10 cellular contexts compared by ENCODE assay signal in the genomic region with DNA sequence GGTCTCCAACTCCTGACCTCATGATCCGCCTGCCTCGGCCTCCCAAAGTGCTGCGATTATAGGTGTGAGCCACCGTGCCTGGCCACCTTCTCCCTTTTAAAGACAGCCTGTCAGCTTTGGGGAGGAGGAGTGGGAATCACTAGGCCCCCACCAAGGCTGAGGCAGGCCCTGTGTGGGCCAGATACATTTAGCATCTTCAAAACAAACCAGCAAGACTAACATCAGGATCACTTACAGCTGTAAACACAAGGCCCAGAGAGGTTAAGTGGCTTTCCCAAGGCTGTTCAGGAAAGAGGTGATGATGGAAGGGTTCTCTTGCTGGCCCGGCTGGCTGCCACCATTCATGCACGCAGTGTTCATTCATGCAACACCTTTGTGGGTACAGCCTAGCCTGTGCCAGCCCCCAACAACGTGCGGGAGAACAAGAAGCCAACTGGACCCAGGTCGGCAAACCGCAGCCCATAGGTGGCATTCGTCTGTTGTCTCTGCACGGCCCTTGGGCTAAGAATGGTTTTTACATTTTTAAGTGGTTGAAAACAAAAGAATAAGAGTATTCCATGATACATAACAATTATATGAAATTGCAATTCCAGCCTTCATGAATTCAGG. TPM values are rescaled to one million over a fixed set of nuclear protein-coding genes. Genes with fewer than 3 reads are reported as not detected.
DNase-seq lines count a peak whose midpoint lies in the region; ATAC-seq and TF ChIP-seq lines count a peak whose summit lies in the region.
"Had no signal": no experiment of that assay in that cellular context is flagged by ENCODE, and none has a peak within 500 bp of the region (broad histone marks: within the 10 kb centered on the region; RNA-seq: fewer than 3 reads in every experiment).

No MANE protein-coding gene starts in this region.

- no TSS peak for BruUV-seq in PC-9 (replicated peaks; lab: Mats Ljungman, UMichigan)

- intact Hi-C loops in activated CD4-positive, alpha-beta T cell treated with anti-CD3 and anti-CD28 coated beads for 36 hours (cut with DNase I, micrococcal nuclease), result no loop called here
- intact Hi-C loops in PC-9 (cut with micrococcal nuclease; ENCODE audit: unreplicated experiment), result loop anchor here (5.0 kb wide), 1 partner anchor 679 kb away; no protein-coding TSS in a partner anchor
- intact Hi-C loops in ovary (cut with DNase I), result no loop called here

- H3K4me1 ChIP-seq in PC-9 (replicated peaks; ENCODE audit: insufficient read depth), result peaks cover 58% of the 10 kb centered on the region
- no peaks in the 10 kb centered on the region for H3K4me1 ChIP-seq in ovary (ENCODE audit: insufficient read depth)

- H3K4me3 Mint-ChIP-seq in activated CD4-positive, alpha-beta T cell treated with anti-CD3 and anti-CD28 coated beads for 36 hours, result peak overlapping the region; percentile 80
- H3K4me3 Mint-ChIP-seq in effector memory CD8-positive, alpha-beta T cell, result peak overlapping the region; percentile 71 to 82
- peak overlapping the region; percentile 21 for H3K4me3 Mint-ChIP-seq in stimulated activated memory B cell treated with anti-CD40 and anti-IgM and Interleukin-4, amounts not matched to agents 10 μg/mL and 1 μg/mL and 100 μg/mL, for 72 hours

- DNase-seq in activated CD4-positive, alpha-beta T cell treated with anti-CD3 and anti-CD28 coated beads for 36 hours, result no peak
- no peak for DNase-seq in activated CD4-positive, alpha-beta T cell treated with anti-CD3 and anti-CD28 coated beads for 1 hour
- DNase-seq in PC-9 (no peak), SHP77 (lab: John Stamatoyannopoulos, UW) (no peak), ovary (no peak), NCI-H128 (lab: John Stamatoyannopoulos, UW; ENCODE audit: unreplicated experiment) (no peak)
- DNase-seq in effector memory CD8-positive, alpha-beta T cell, result no peak
- DNase-seq: NCI-H187 treated with DMSO at 0.1 percent for 48 hours; stimulated activated CD4-positive, alpha-beta T cell treated with anti-CD3 and anti-CD28 coated beads, Interleukin-4, amount 100 ng/mL, for 4 hours had no signal

- peaks cover 29% of the 10 kb centered on the region for H3K79me2 ChIP-seq in PC-9 (ENCODE audit: low read depth)

- 83 to 91% (median 91%) methylated on average over 12 of the region's 12 CpGs for WGBS in ovary, 3 donors

- peak overlapping the region; percentile 99 for H3K27ac ChIP-seq in PC-9
- H3K27ac ChIP-seq in ovary, result no peak overlapping the region

- no peak for TF ChIP-seq POLR2A in ovary (IDR thresholded peaks at IDR 0.05)

- peak overlapping the region; percentile 69; the same call in 1 of the 2 replicates for H3K4me2 ChIP-seq in PC-9

- H3K27me3 ChIP-seq in PC-9 (ENCODE audit: insufficient read depth, low read depth), result no peaks in the 10 kb centered on the region
- no peaks in the 10 kb centered on the region for H3K27me3 ChIP-seq in ovary

- peaks cover 2% of the 10 kb centered on the region for H3K36me3 Mint-ChIP-seq in activated CD4-positive, alpha-beta T cell treated with anti-CD3 and anti-CD28 coated beads for 36 hours (ENCODE audit: low read depth)
- no peaks in the 10 kb centered on the region for H3K36me3 Mint-ChIP-seq in effector memory CD8-positive, alpha-beta T cell (ENCODE audit: insufficient read depth)
- no peaks in the 10 kb centered on the region for H3K36me3 Mint-ChIP-seq in stimulated activated memory B cell treated with anti-CD40 and anti-IgM and Interleukin-4, amounts not matched to agents 10 μg/mL and 1 μg/mL and 100 μg/mL, for 72 hours

- peaks cover 51% of the 10 kb centered on the region for H3F3A ChIP-seq in PC-9 (ENCODE audit: insufficient read depth, low read depth)

- POLR2A ChIA-PET in activated CD4-positive, alpha-beta T cell treated with anti-CD3 and anti-CD28 coated beads for 36 hours (lab: Charles Lee), result no interaction called here
- POLR2A ChIA-PET in PC-9 (lab: Charles Lee; ENCODE audit: unreplicated experiment), result interaction anchor here (0.7 kb wide), 1 partner anchor 16 kb away, joined by 7 read pairs; no protein-coding TSS in a partner anchor

- no peak for TF ChIP-seq EP300 in ovary (IDR thresholded peaks at IDR 0.05)

- H3K4me1 Mint-ChIP-seq in activated CD4-positive, alpha-beta T cell treated with anti-CD3 and anti-CD28 coated beads for 36 hours, result peaks cover 50% of the 10 kb centered on the region
- peaks cover 41% of the 10 kb centered on the region in 2 donors for H3K4me1 Mint-ChIP-seq in effector memory CD8-positive, alpha-beta T cell (ENCODE audit: low read depth in 2 of 2)
- H3K4me1 Mint-ChIP-seq in stimulated activated memory B cell treated with anti-CD40 and anti-IgM and Interleukin-4, amounts not matched to agents 10 μg/mL and 1 μg/mL and 100 μg/mL, for 72 hours, result peaks cover 51% of the 10 kb centered on the region

- H4K20me1 ChIP-seq in PC-9 (ENCODE audit: insufficient read depth), result no peaks in the 10 kb centered on the region

- no peaks in the 10 kb centered on the region for H3K9me2 ChIP-seq in PC-9 (ENCODE audit: insufficient read depth)

- no peak overlapping the region for H2AFZ ChIP-seq in PC-9

- H3K36me3 ChIP-seq in PC-9 (ENCODE audit: low read depth), result no peaks in the 10 kb centered on the region
- H3K36me3 ChIP-seq in ovary, result no peaks in the 10 kb centered on the region

- peak overlapping the region; percentile 97 for H3K27ac Mint-ChIP-seq in activated CD4-positive, alpha-beta T cell treated with anti-CD3 and anti-CD28 coated beads for 36 hours
- H3K27ac Mint-ChIP-seq in effector memory CD8-positive, alpha-beta T cell, result peak overlapping the region; percentile 90 to 94
- peak overlapping the region; percentile 96 for H3K27ac Mint-ChIP-seq in stimulated activated memory B cell treated with anti-CD40 and anti-IgM and Interleukin-4, amounts not matched to agents 10 μg/mL and 1 μg/mL and 100 μg/mL, for 72 hours

- ATAC-seq in activated CD4-positive, alpha-beta T cell treated with anti-CD3 and anti-CD28 coated beads for 36 hours, result no peak
- ATAC-seq in effector memory CD8-positive, alpha-beta T cell (replicated peaks), result no peak
- no peak for ATAC-seq in stimulated activated memory B cell treated with anti-CD40 and anti-IgM and Interleukin-4, amounts not matched to agents 10 μg/mL and 1 μg/mL and 100 μg/mL, for 72 hours

- H3K4me3 ChIP-seq in PC-9 (no peak overlapping the region), ovary (no peak overlapping the region)

- no peaks in the 10 kb centered on the region for H3K9me3 ChIP-seq in PC-9 (ENCODE audit: insufficient read depth, low read depth)
- H3K9me3 ChIP-seq in ovary, result no peaks in the 10 kb centered on the region

- CTCF ChIA-PET in activated CD4-positive, alpha-beta T cell treated with anti-CD3 and anti-CD28 coated beads for 36 hours (lab: Charles Lee), result interaction anchor here (1.1 kb wide), 1 partner anchor 9 kb away, joined by 3 read pairs; no protein-coding TSS in a partner anchor
- CTCF ChIA-PET in PC-9 (lab: Charles Lee), result no interaction called here

- H3K9me3 Mint-ChIP-seq in activated CD4-positive, alpha-beta T cell treated with anti-CD3 and anti-CD28 coated beads for 36 hours (ENCODE audit: low read depth), result no peaks in the 10 kb centered on the region
- H3K9me3 Mint-ChIP-seq in effector memory CD8-positive, alpha-beta T cell, result no peaks in the 10 kb centered on the region
- H3K9me3 Mint-ChIP-seq in stimulated activated memory B cell treated with anti-CD40 and anti-IgM and Interleukin-4, amounts not matched to agents 10 μg/mL and 1 μg/mL and 100 μg/mL, for 72 hours, result no peaks in the 10 kb centered on the region

- TF ChIP-seq CTCF in PC-9 (conservative IDR thresholded peaks at IDR 0.05), result no peak
- TF ChIP-seq CTCF in ovary (IDR thresholded peaks at IDR 0.05), result no peak

- H3K27me3 Mint-ChIP-seq in activated CD4-positive, alpha-beta T cell treated with anti-CD3 and anti-CD28 coated beads for 36 hours, result no peaks in the 10 kb centered on the region
- H3K27me3 Mint-ChIP-seq in effector memory CD8-positive, alpha-beta T cell, result no peaks in the 10 kb centered on the region
- H3K27me3 Mint-ChIP-seq in stimulated activated memory B cell treated with anti-CD40 and anti-IgM and Interleukin-4, amounts not matched to agents 10 μg/mL and 1 μg/mL and 100 μg/mL, for 72 hours, result no peaks in the 10 kb centered on the region

RNA-seq across cellular contexts. Expression of gene IER2, which starts 23.0 kb away (rescaled TPM):
- 100 to 1,000 TPM; 109 to 118 TPM for total RNA-seq in activated CD4-positive, alpha-beta T cell treated with anti-CD3 and anti-CD28 coated beads for 36 hours
- total RNA-seq in PC-9 (2021) (72.7 and 95.5 TPM in 2 replicates), ovary (100 to 1,000 TPM in 3 of 7 donors, 10 to 100 TPM in 4; 55.3 to 301 (median 82.8) TPM)
- 10 to 100 TPM; 47.4 to 64.4 TPM for polyA plus RNA-seq in ovary

RNA-seq across cellular contexts. Expression of gene STX10, which starts 23.1 kb away (rescaled TPM):
- total RNA-seq in activated CD4-positive, alpha-beta T cell treated with anti-CD3 and anti-CD28 coated beads for 36 hours, result 10 to 100 TPM; 64.8 to 71.4 TPM
- total RNA-seq in PC-9 (2021) (86.2 and 89.6 TPM in 2 replicates), ovary (10 to 100 TPM; 36.5 to 54.8 (median 43.0) TPM)
- 10 to 100 TPM; 15.3 to 57.8 TPM for polyA plus RNA-seq in ovary

RNA-seq across cellular contexts. Expression of gene NACC1, which starts 55.2 kb away (rescaled TPM):
- total RNA-seq in activated CD4-positive, alpha-beta T cell treated with anti-CD3 and anti-CD28 coated beads for 36 hours, result 10 to 100 TPM; 77.5 to 84.5 TPM
- 101 and 133 TPM in 2 replicates for total RNA-seq in PC-9 (2021)
- 10 to 100 TPM in 6 of 7 donors, 1 to 10 TPM in 1; 5.1 to 31.4 (median 21.8) TPM for total RNA-seq in ovary
- 10 to 100 TPM in 1 of 2 donors, 1 to 10 TPM in 1; 3.2 to 14.8 TPM for polyA plus RNA-seq in ovary

RNA-seq across cellular contexts. Expression of gene TRMT1, which starts 56.7 kb away (rescaled TPM):
- 10 to 100 TPM; 73.0 to 96.1 TPM for total RNA-seq in activated CD4-positive, alpha-beta T cell treated with anti-CD3 and anti-CD28 coated beads for 36 hours
- total RNA-seq in PC-9 (2021) (44.1 and 51.1 TPM in 2 replicates), ovary (10 to 100 TPM; 23.6 to 54.8 (median 38.7) TPM)
- 10 to 100 TPM in 1 of 2 donors, 1 to 10 TPM in 1; 7.6 to 37.2 TPM for polyA plus RNA-seq in ovary

Comparison
In these comparisons a context has a peak if more than half of its experiments do, and no peak if none do; other contexts are left out.
1. H3K4me3 Mint-ChIP-seq: peak in every context shown above with its lines; median percentile 80 in activated CD4-positive, alpha-beta T cell treated with anti-CD3 and anti-CD28 coated beads for 36 hours; 76 in effector memory CD8-positive, alpha-beta T cell; 21 in stimulated activated memory B cell treated with anti-CD40 and anti-IgM and Interleukin-4, amounts not matched to agents 10 μg/mL and 1 μg/mL and 100 μg/mL, for 72 hours.